ENCODE assay signal across 2 cellular contexts in genomic region chr10:113820507-113820906, GRCh38.
TF ChIP-seq lines count a peak whose summit lies in the region.

No MANE protein-coding gene starts in this region.

TF ChIP-seq in A549, 52 proteins besides CTCF, POLR2A, EP300 and RAD21:
- TF ChIP-seq JUN (IDR thresholded peaks at IDR 0.05) (no peak), MAFK (IDR thresholded peaks at IDR 0.05; ENCODE audit: partially characterized antibody) (no peak), HEYL (CRISPR knock-in tag; IDR thresholded peaks at IDR 0.05) (no peak), NPAS2 (CRISPR knock-in tag; IDR thresholded peaks at IDR 0.05; ENCODE audit: borderline replicate concordance) (no peak), HMGXB4 (CRISPR knock-in tag; IDR thresholded peaks at IDR 0.05; ENCODE audit: borderline replicate concordance) (no peak)

TF ChIP-seq in endothelial cell of umbilical vein, 7 proteins besides CTCF, POLR2A, EP300 and RAD21:
- TF ChIP-seq EZH2 (IDR thresholded peaks at IDR 0.05; ENCODE audit: borderline replicate concordance, low read depth, low read length, severe bottlenecking), result no peak
- TF ChIP-seq GATA2 (IDR thresholded peaks at IDR 0.05; ENCODE audit: insufficient read depth, insufficient read length, low read depth, low read length), result no peak
- TF ChIP-seq MAX (IDR thresholded peaks at IDR 0.05; ENCODE audit: insufficient read depth, insufficient read length), result no peak
- TF ChIP-seq FOS (IDR thresholded peaks at IDR 0.05; ENCODE audit: borderline replicate concordance, insufficient read depth, low read length), result no peak
- TF ChIP-seq POLR2AphosphoS5 (IDR thresholded peaks at IDR 0.05; ENCODE audit: insufficient read depth, low read depth, low read length), result no peak
- no peak for TF ChIP-seq JUN (IDR thresholded peaks at IDR 0.05; ENCODE audit: borderline replicate concordance, insufficient read depth, insufficient read length, low read depth)
- TF ChIP-seq MYC (IDR thresholded peaks at IDR 0.05; ENCODE audit: low read depth, low read length), result no peak
